ENCODE assay signal across 9 cellular contexts in genomic region chr10:77160679-77161078, GRCh38.
DNase-seq lines count a peak whose midpoint lies in the region; ATAC-seq lines count a peak whose summit lies in the region.
"Had no signal": no experiment of that assay in that cellular context is flagged by ENCODE, and none has a peak within 500 bp of the region (broad histone marks: within the 10 kb centered on the region; RNA-seq: fewer than 3 reads in every experiment).

No MANE protein-coding gene starts in this region.

- H2BK12ac ChIP-seq in mesenchymal stem cell (ENCODE audit: low read length in 2 of 2) = peak overlapping the region in 1 of 2 experiments; percentile 45

- no peaks in the 10 kb centered on the region for H3K27me3 ChIP-seq in adipocyte (replicated peaks; ENCODE audit: control insufficient read depth, insufficient read depth, low read length)
- no peaks in the 10 kb centered on the region for H3K27me3 ChIP-seq in mesenchymal stem cell (ENCODE audit: control insufficient read depth in 1 of 2, insufficient read depth in 1 of 2, low read length in 2 of 2)

- H2AFZ ChIP-seq in mesenchymal stem cell (ENCODE audit: low read depth, low read length) = no peak overlapping the region

- no peak overlapping the region for H4K91ac ChIP-seq in mesenchymal stem cell (ENCODE audit: low read length)

- 5% methylated on average over 1 of the region's 1 CpG for WGBS in mesenchymal stem cell

- H2AK5ac ChIP-seq in mesenchymal stem cell (ENCODE audit: low read length, severe bottlenecking) = peak overlapping the region; percentile 44

- H3K4me3 ChIP-seq in adipocyte (ENCODE audit: low read length) (no peak overlapping the region), mesenchymal stem cell (ENCODE audit: insufficient read depth in 1 of 2, low read depth in 1 of 2, low read length in 2 of 2) (no peak overlapping the region)

- no peaks in the 10 kb centered on the region for H3K79me1 ChIP-seq in mesenchymal stem cell (replicated peaks; ENCODE audit: low read length, poor library complexity, severe bottlenecking)

- no peak overlapping the region for H4K8ac ChIP-seq in mesenchymal stem cell (ENCODE audit: low read length)

- H3K4me2 ChIP-seq in mesenchymal stem cell (ENCODE audit: low read length, poor library complexity, severe bottlenecking) = no peak overlapping the region

- ATAC-seq in HG03442 (IDR thresholded peaks at IDR 0.05; ENCODE audit: unreplicated experiment) (no peak), HG02588 (IDR thresholded peaks at IDR 0.05; ENCODE audit: unreplicated experiment) (no peak), GM21447 (IDR thresholded peaks at IDR 0.05; ENCODE audit: unreplicated experiment) (no peak)

- DNase-seq in DMS153 (lab: John Stamatoyannopoulos, UW) = peak; percentile 97
- DNase-seq in NCI-H146 (lab: John Stamatoyannopoulos, UW) = peak; percentile 91
- peak; percentile 87 for DNase-seq in adipocyte (ENCODE audit: low read depth)
- peak; percentile 79 for DNase-seq in mesenchymal stem cell
- no peak for DNase-seq in NCI-H526 (lab: John Stamatoyannopoulos, UW)
- DNase-seq: activated CD4-positive, alpha-beta T cell treated with anti-CD3 and anti-CD28 coated beads for 4 hours had no signal

- H3K14ac ChIP-seq in mesenchymal stem cell (ENCODE audit: low read length in 2 of 2) = no peak overlapping the region

- H3K27ac ChIP-seq in mesenchymal stem cell (ENCODE audit: low read length, poor library complexity, severe bottlenecking) = peak overlapping the region; percentile 45

- no peak overlapping the region for H2BK15ac ChIP-seq in mesenchymal stem cell (ENCODE audit: low read depth, poor library complexity, severe bottlenecking)

- H3K23ac ChIP-seq in mesenchymal stem cell (ENCODE audit: low read length in 2 of 2) = no peak overlapping the region

- no peak overlapping the region for H3K9ac ChIP-seq in adipocyte (ENCODE audit: low read length)
- peak overlapping the region; percentile 25 for H3K9ac ChIP-seq in mesenchymal stem cell (ENCODE audit: low read length)

- no peak overlapping the region for H2BK5ac ChIP-seq in mesenchymal stem cell (ENCODE audit: low read depth, low read length, poor library complexity, severe bottlenecking)

- H3K9me3 ChIP-seq in adipocyte (ENCODE audit: control insufficient read depth, low read length) (no peaks in the 10 kb centered on the region), mesenchymal stem cell (ENCODE audit: control insufficient read depth, low read length) (no peaks in the 10 kb centered on the region)

- no peak overlapping the region for H2BK120ac ChIP-seq in mesenchymal stem cell (ENCODE audit: low read depth, low read length)

- H3K36me3 ChIP-seq in adipocyte (ENCODE audit: control insufficient read depth, insufficient read depth, low read length, severe bottlenecking) (no peaks in the 10 kb centered on the region), mesenchymal stem cell (ENCODE audit: control insufficient read depth in 1 of 2, insufficient read depth in 2 of 2, low read depth in 1 of 2, low read length in 2 of 2) (no peaks in the 10 kb centered on the region)

- H3K4me1 ChIP-seq in adipocyte (ENCODE audit: control insufficient read depth, insufficient read depth, low read length) (peaks cover 72% of the 10 kb centered on the region), mesenchymal stem cell (ENCODE audit: control insufficient read depth, insufficient read depth, low read depth, low read length) (peaks cover 9% of the 10 kb centered on the region)

- peak overlapping the region in 1 of 2 experiments; percentile 89 for H3K18ac ChIP-seq in mesenchymal stem cell (ENCODE audit: low read depth in 1 of 2, low read length in 2 of 2)

- H3K4ac ChIP-seq in mesenchymal stem cell (ENCODE audit: low read depth in 1 of 2, low read length in 2 of 2) = no peak overlapping the region

Comparison
In these comparisons a context has a peak if more than half of its experiments do, and no peak if none do; other contexts are left out.
1. DNase-seq: peak in DMS153 (single experiment), NCI-H146 (single experiment), adipocyte (single experiment) and mesenchymal stem cell (single experiment); none in NCI-H526 (0 of 2).